In genomic region chr17:50115744-50116143, GRCh38 we compare ENCODE assay signal across 18 cellular contexts. TPM values are rescaled to one million over a fixed set of nuclear protein-coding genes. Genes with fewer than 3 reads are reported as not detected.
"Had no signal": no experiment of that assay in that cellular context is flagged by ENCODE, and none has a peak within 500 bp of the region (broad histone marks: within the 10 kb centered on the region; RNA-seq: fewer than 3 reads in every experiment).

No MANE protein-coding gene starts in this region.

- DNase-seq: colonic mucosa; dorsolateral prefrontal cortex; effector CD8-positive, alpha-beta T cell; foreskin melanocyte; mesendoderm; naive B cell; psoas muscle; stimulated activated CD4-positive, alpha-beta T cell treated with anti-CD3 and anti-CD28 coated beads, Interleukin-2, amount 100 ng/mL, for 48 hours; stimulated activated naive CD4-positive, alpha-beta T cell treated with Interleukin-2 at 50 U/mL for 16 hours; thyroid gland had no signal

- ATAC-seq: left lung, psoas muscle had no signal

- H3K4me2 ChIP-seq: smooth muscle cell had no signal

- H3K9me3 ChIP-seq: colonic mucosa, heart left ventricle, left lung, psoas muscle, suprapubic skin, thyroid gland had no signal

- FAIRE-seq: islet of Langerhans, urothelium cell line had no signal

- H3K27ac ChIP-seq: colonic mucosa, left lung, psoas muscle, suprapubic skin, thyroid gland had no signal

- H3K27me3 ChIP-seq: thyroid gland had no signal

- H3K36me3 ChIP-seq: colonic mucosa, suprapubic skin, thyroid gland had no signal

- H3K4me3 ChIP-seq: colonic mucosa, dorsolateral prefrontal cortex, heart left ventricle, left lung, lung, psoas muscle, smooth muscle cell, suprapubic skin, thyroid gland had no signal

RNA-seq across cellular contexts. Expression of gene SGCA, which starts 50.1 kb away (rescaled TPM):
- total RNA-seq: cerebellum, smooth muscle cell had no signal
